9 cellular contexts compared by ENCODE assay signal in genomic region chr16:53041196-53041977, GRCh38. TPM values are rescaled to one million over a fixed set of nuclear protein-coding genes. Genes with fewer than 3 reads are reported as not detected.
A peak's percentile ranks its signal among the peaks of the same experiment; 100 is the strongest.
DNase-seq lines count a peak whose midpoint lies in the region; ATAC-seq and TF ChIP-seq lines count a peak whose summit lies in the region.
"Had no signal": no experiment of that assay in that cellular context is flagged by ENCODE, and none has a peak within 500 bp of the region (broad histone marks: within the 10 kb centered on the region; RNA-seq: fewer than 3 reads in every experiment).

No MANE protein-coding gene starts in this region.

- no peak overlapping the region for H2AFZ ChIP-seq in Karpas-422 (ENCODE audit: low read length)

- in situ Hi-C loops in brain microvascular endothelial cell (cut with HindIII; ENCODE audit: low pct_ligation_motif_present, low sequenced_read_pairs) = no loop called here

- no peak overlapping the region for H3K9ac ChIP-seq in Karpas-422 (ENCODE audit: low read length)

- no peaks in the 10 kb centered on the region for H3K79me2 ChIP-seq in Karpas-422 (ENCODE audit: low read length)

- peak; percentile 24 for DNase-seq in EH (ENCODE audit: low read depth)
- peak; percentile 36 for DNase-seq in Karpas-422
- DNase-seq in epithelial cell of prostate (ENCODE audit: low read depth, low spot score) = peak; percentile 74
- DNase-seq in nephron progenitor cell = no peak
- DNase-seq in activated T-cell treated with anti-CD3 and anti-CD28 coated beads, Interleukin-2, amount 50 U/mL, for 72 hours = no peak
- DNase-seq in brain microvascular endothelial cell = no peak

- peaks cover 19% of the 10 kb centered on the region for H3K27me3 Mint-ChIP-seq in nephron progenitor cell (ENCODE audit: low read depth, poor library complexity)
- H3K27me3 Mint-ChIP-seq in activated T-cell treated with anti-CD3 and anti-CD28 coated beads, Interleukin-2, amount 50 U/mL, for 72 hours (ENCODE audit: low read depth) = peaks cover 7% of the 10 kb centered on the region

- H3K36me3 Mint-ChIP-seq in nephron progenitor cell (ENCODE audit: low read depth) = no peaks in the 10 kb centered on the region
- no peaks in the 10 kb centered on the region for H3K36me3 Mint-ChIP-seq in activated T-cell treated with anti-CD3 and anti-CD28 coated beads, Interleukin-2, amount 50 U/mL, for 72 hours (ENCODE audit: insufficient read depth in 2 of 2)

- H3K4me1 Mint-ChIP-seq in nephron progenitor cell = peaks cover 51% of the 10 kb centered on the region
- H3K4me1 Mint-ChIP-seq in activated T-cell treated with anti-CD3 and anti-CD28 coated beads, Interleukin-2, amount 50 U/mL, for 72 hours (ENCODE audit: low read depth) = no peaks in the 10 kb centered on the region
- H3K4me1 Mint-ChIP-seq: central memory CD8-positive, alpha-beta T cell had no signal

- H3K27ac Mint-ChIP-seq in nephron progenitor cell = no peak overlapping the region
- no peak overlapping the region for H3K27ac Mint-ChIP-seq in activated T-cell treated with anti-CD3 and anti-CD28 coated beads, Interleukin-2, amount 50 U/mL, for 72 hours

- peak overlapping the region; percentile 48 for H3K4me3 Mint-ChIP-seq in nephron progenitor cell
- H3K4me3 Mint-ChIP-seq in activated T-cell treated with anti-CD3 and anti-CD28 coated beads, Interleukin-2, amount 50 U/mL, for 72 hours = no peak overlapping the region
- H3K4me3 Mint-ChIP-seq: central memory CD8-positive, alpha-beta T cell had no signal

- H3K36me3 ChIP-seq in Karpas-422 (ENCODE audit: insufficient read depth, low read length) (no peaks in the 10 kb centered on the region), brain microvascular endothelial cell (replicated peaks) (no peaks in the 10 kb centered on the region)

- H3K27me3 ChIP-seq in Karpas-422 (ENCODE audit: low read length) (no peaks in the 10 kb centered on the region), brain microvascular endothelial cell (replicated peaks) (peaks cover 8% of the 10 kb centered on the region)

- H3K9me3 ChIP-seq in Karpas-422 (ENCODE audit: low read length) = no peaks in the 10 kb centered on the region

- H3K9me3 Mint-ChIP-seq in nephron progenitor cell = peaks cover 5% of the 10 kb centered on the region
- H3K9me3 Mint-ChIP-seq in activated T-cell treated with anti-CD3 and anti-CD28 coated beads, Interleukin-2, amount 50 U/mL, for 72 hours = no peaks in the 10 kb centered on the region
- H3K9me3 Mint-ChIP-seq: central memory CD8-positive, alpha-beta T cell had no signal

- no peak for ATAC-seq in activated T-cell treated with anti-CD3 and anti-CD28 coated beads, Interleukin-2, amount 50 U/mL, for 72 hours (replicated peaks in 1 of 2)
- ATAC-seq in GM21423 (IDR thresholded peaks at IDR 0.05; ENCODE audit: unreplicated experiment) = no peak
- no peak for ATAC-seq in GM21737 (IDR thresholded peaks at IDR 0.05; ENCODE audit: unreplicated experiment)

- H3K4me2 ChIP-seq in Karpas-422 (ENCODE audit: low read depth, low read length, poor library complexity, severe bottlenecking) = no peak overlapping the region

- H3K4me1 ChIP-seq in Karpas-422 (ENCODE audit: low read length) = peaks cover 12% of the 10 kb centered on the region

- H3K27ac ChIP-seq in Karpas-422 (ENCODE audit: low read length) = no peak overlapping the region
- H3K27ac ChIP-seq in epithelial cell of prostate = peak overlapping the region; percentile 69
- H3K27ac ChIP-seq in brain microvascular endothelial cell = no peak overlapping the region

- TF ChIP-seq CTCF in nephron progenitor cell (IDR thresholded peaks at IDR 0.05) (no peak), brain microvascular endothelial cell (IDR thresholded peaks at IDR 0.05; ENCODE audit: low read depth, low read length, missing control alignments) (no peak)

- H3K9me2 ChIP-seq in Karpas-422 (replicated peaks; ENCODE audit: insufficient read depth, low read length) = no peaks in the 10 kb centered on the region

- H4K20me1 ChIP-seq in Karpas-422 (ENCODE audit: insufficient read depth, low read depth, low read length) = no peaks in the 10 kb centered on the region

- no peak overlapping the region for H3K4me3 ChIP-seq in Karpas-422 (ENCODE audit: low read length)
- no peak overlapping the region for H3K4me3 ChIP-seq in brain microvascular endothelial cell (ENCODE audit: low read depth, low read length)

RNA-seq across cellular contexts. Expression of gene CHD9NB, which starts 11.3 kb away (rescaled TPM):
- total RNA-seq in Karpas-422 (2014; rRNA removed; shearing (Covaris generic); ENCODE audit: low replicate concordance) = not detected in 2 replicates
- under 1 TPM; 0.19 to 0.46 TPM for total RNA-seq in activated T-cell treated with anti-CD3 and anti-CD28 coated beads, Interleukin-2, amount 50 U/mL, for 72 hours

RNA-seq across cellular contexts. Expression of gene CHD9, which starts 13.4 kb away (rescaled TPM):
- total RNA-seq in Karpas-422 (2014; rRNA removed; shearing (Covaris generic); ENCODE audit: low replicate concordance) = 75.9 and 111 TPM in 2 replicates
- 10 to 100 TPM; 16.7 to 17.4 TPM for total RNA-seq in activated T-cell treated with anti-CD3 and anti-CD28 coated beads, Interleukin-2, amount 50 U/mL, for 72 hours

Comparison
In these comparisons a context has a peak if more than half of its experiments do, and no peak if none do; other contexts are left out.
1. DNase-seq: peak in EH (single experiment), Karpas-422 (single experiment) and epithelial cell of prostate (single experiment); none in nephron progenitor cell (single experiment), activated T-cell treated with anti-CD3 and anti-CD28 coated beads, Interleukin-2, amount 50 U/mL, for 72 hours (0 of 2) and brain microvascular endothelial cell (single experiment).